Comparison of ENCODE assay signal across 2 cellular contexts in genomic region chr1:1601564-1602320, GRCh38.
TF ChIP-seq lines count a peak whose summit lies in the region.

No MANE protein-coding gene starts in this region.

TF ChIP-seq in IMR-90, 13 proteins besides CTCF, POLR2A, EP300 and RAD21:
- TF ChIP-seq BHLHE40 (IDR thresholded peaks at IDR 0.05; ENCODE audit: low read depth, low read length) = no peak
- TF ChIP-seq MAZ (IDR thresholded peaks at IDR 0.05; ENCODE audit: borderline replicate concordance, low read depth, low read length) = no peak
- TF ChIP-seq CHD1 (IDR thresholded peaks at IDR 0.05; ENCODE audit: low read depth, low read length) = no peak
- no peak for TF ChIP-seq RCOR1 (IDR thresholded peaks at IDR 0.05; ENCODE audit: insufficient replicate concordance, low read length)
- TF ChIP-seq SMC3 (IDR thresholded peaks at IDR 0.05; ENCODE audit: low read depth, low read length) = no peak
- TF ChIP-seq RFX5 (IDR thresholded peaks at IDR 0.05; ENCODE audit: low read depth, low read length) = no peak
- no peak for TF ChIP-seq USF2 (IDR thresholded peaks at IDR 0.05; ENCODE audit: low read depth, low read length)
- no peak for TF ChIP-seq MXI1 (IDR thresholded peaks at IDR 0.05; ENCODE audit: borderline replicate concordance, low read depth, low read length)
TF ChIP-seq in IMR-90: peak in this region for 0.

TF ChIP-seq in GM12878, 131 proteins besides CTCF, POLR2A, EP300 and RAD21:
- TF ChIP-seq SMAD5 (IDR thresholded peaks at IDR 0.05; ENCODE audit: low read depth) = no peak
- no peak for TF ChIP-seq ESRRA (IDR thresholded peaks at IDR 0.05; ENCODE audit: low read length)
- no peak for TF ChIP-seq SIN3A (IDR thresholded peaks at IDR 0.05; ENCODE audit: low read depth, low read length)
- TF ChIP-seq PRDM15 (CRISPR knock-in tag; IDR thresholded peaks at IDR 0.05) = no peak
- TF ChIP-seq ELK1 (IDR thresholded peaks at IDR 0.05; ENCODE audit: low read depth, low read length) = no peak
- TF ChIP-seq TBL1XR1 (IDR thresholded peaks at IDR 0.05; ENCODE audit: low read depth, low read length) = no peak
- TF ChIP-seq ZNF384 (IDR thresholded peaks at IDR 0.05; ENCODE audit: borderline replicate concordance, low read depth, low read length) = no peak
- TF ChIP-seq SIX5 (IDR thresholded peaks at IDR 0.05; ENCODE audit: low read depth, low read length, severe bottlenecking) = no peak
- no peak for TF ChIP-seq FOXM1 (IDR thresholded peaks at IDR 0.05; ENCODE audit: low read depth, low read length)
